ENCODE assay signal across 8 cellular contexts in genomic region chr5:95959964-95960801, GRCh38. TPM values are rescaled to one million over a fixed set of nuclear protein-coding genes. Genes with fewer than 3 reads are reported as not detected.
A peak's percentile ranks its signal among the peaks of the same experiment; 100 is the strongest.
DNase-seq lines count a peak whose midpoint lies in the region; ATAC-seq and TF ChIP-seq lines count a peak whose summit lies in the region.

No MANE protein-coding gene starts in this region.

- peak overlapping the region; percentile 86 to 99 (median 98) for H3K27ac Mint-ChIP-seq in immature natural killer cell

- DNase-seq in EL (peak; percentile 37), NB4 (ENCODE audit: low read depth) (peak; percentile 19), body of pancreas (peak; percentile 38 to 54 (median 45)), immature natural killer cell (no peak), AG08396 (ENCODE audit: low spot score) (no peak)

- H3K4me1 ChIP-seq in body of pancreas: peaks cover 46% of the 10 kb centered on the region

- H3K27me3 ChIP-seq in body of pancreas: no peaks in the 10 kb centered on the region

- peaks cover 0 to 4% (median 0%) of the 10 kb centered on the region in 3 donors for H3K9me3 ChIP-seq in body of pancreas

- WGBS in body of pancreas, 2 donors: 4 to 6% methylated on average over 27 to 35 of the region's 35 CpGs

- H3K36me3 Mint-ChIP-seq in immature natural killer cell: no peaks in the 10 kb centered on the region

- H3K4me3 ChIP-seq in NB4 (ENCODE audit: low read depth, low read length): peak overlapping the region; percentile 63
- peak overlapping the region; percentile 28 to 98 for H3K4me3 ChIP-seq in body of pancreas
- peak overlapping the region; percentile 55 to 91 (median 83) for H3K4me3 ChIP-seq in skin epidermis

- H3K27ac ChIP-seq in body of pancreas (peak overlapping the region; percentile 97 to 100 (median 100)), skin epidermis (peak overlapping the region; percentile 91 to 100 (median 98))

- ATAC-seq in body of pancreas: no peak
- ATAC-seq in GM18867 (IDR thresholded peaks at IDR 0.05; ENCODE audit: unreplicated experiment): no peak
- no peak for ATAC-seq in HG02870 (IDR thresholded peaks at IDR 0.05; ENCODE audit: unreplicated experiment)

- peaks cover 27 to 44% of the 10 kb centered on the region in 2 donors for H3K4me1 Mint-ChIP-seq in immature natural killer cell

- no peaks in the 10 kb centered on the region for H3K9me3 Mint-ChIP-seq in immature natural killer cell

- peak overlapping the region; percentile 95 to 98 (median 97) for H3K4me3 Mint-ChIP-seq in immature natural killer cell

- TF ChIP-seq CTCF in NB4 (IDR thresholded peaks at IDR 0.05; ENCODE audit: low read depth, low read length): no peak
- TF ChIP-seq CTCF in body of pancreas (IDR thresholded peaks at IDR 0.05): peak in 4 of 7 experiments; percentile 19 to 41 (median 24)

- no peaks in the 10 kb centered on the region for H3K36me3 ChIP-seq in body of pancreas (replicated peaks in 1 of 2; ENCODE audit: insufficient read depth in 1 of 2, low read depth in 2 of 2)

- H3K27me3 Mint-ChIP-seq in immature natural killer cell (ENCODE audit: low read depth in 3 of 3): peaks cover 15 to 31% (median 16%) of the 10 kb centered on the region in 3 donors

- TF ChIP-seq POLR2A in NB4 (IDR thresholded peaks at IDR 0.05; ENCODE audit: extremely low read depth, insufficient read length) (no peak), body of pancreas (IDR thresholded peaks at IDR 0.05) (peak in 1 of 3 donors; percentile 33)

- intact Hi-C loops in body of pancreas (cut with DNase I): no loop called here

RNA-seq across cellular contexts. Expression of gene ELL2, which starts 1.5 kb away (rescaled TPM):
- 100 to 1,000 TPM; 100 to 104 TPM for total RNA-seq in body of pancreas
- 1 to 10 TPM; 2.7 to 5.4 (median 5.2) TPM for polyA plus RNA-seq in immature natural killer cell

Comparison
In these comparisons a context has a peak if more than half of its experiments do, and no peak if none do; other contexts are left out.
1. DNase-seq: peak in EL (single experiment), NB4 (single experiment) and body of pancreas (4 of 4); none in immature natural killer cell (0 of 3) and AG08396 (single experiment).
2. Peak in every context shown above with its lines, with median percentiles within 50 percentile points of each other: H3K4me3 ChIP-seq.